21 cellular contexts compared by ENCODE assay signal in the genomic region with DNA sequence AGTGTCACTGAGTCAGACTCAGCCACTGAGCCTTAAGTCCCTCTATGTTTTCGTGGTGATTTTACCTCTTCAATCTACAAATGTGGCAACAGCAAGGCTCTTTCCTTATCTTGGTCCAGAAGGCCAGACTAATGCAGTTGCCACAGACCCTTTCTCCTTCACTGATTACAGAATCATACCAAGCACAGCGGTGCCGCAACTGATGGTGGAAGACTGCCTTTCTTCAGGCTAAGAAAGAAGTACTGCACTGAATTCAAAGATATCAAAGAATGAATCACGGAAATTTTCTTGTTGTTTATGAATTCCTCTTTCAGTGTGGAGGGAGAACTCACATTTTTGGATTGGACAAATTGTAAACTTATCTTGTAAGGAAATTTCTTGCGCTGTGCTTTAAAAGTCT. TPM values are rescaled to one million over a fixed set of nuclear protein-coding genes. Genes with fewer than 3 reads are reported as not detected.
A peak's percentile ranks its signal among the peaks of the same experiment; 100 is the strongest.
DNase-seq lines count a peak whose midpoint lies in the region; ATAC-seq and TF ChIP-seq lines count a peak whose summit lies in the region.
"Had no signal": no experiment of that assay in that cellular context is flagged by ENCODE, and none has a peak within 500 bp of the region (broad histone marks: within the 10 kb centered on the region; RNA-seq: fewer than 3 reads in every experiment).

No MANE protein-coding gene starts in this region.

- no peak overlapping the region for H3K4me3 ChIP-seq in gastroesophageal sphincter
- H3K4me3 ChIP-seq in CD4-positive, alpha-beta memory T cell (ENCODE audit: low read length in 2 of 2): no peak overlapping the region
- H3K4me3 ChIP-seq: suprapubic skin had no signal

- peaks cover under 1% of the 10 kb centered on the region for H3K36me3 Mint-ChIP-seq in activated naive CD8-positive, alpha-beta T cell
- peaks cover 7% of the 10 kb centered on the region for H3K36me3 Mint-ChIP-seq in activated naive CD8-positive, alpha-beta T cell treated with anti-CD3 and anti-CD28 coated beads for 36 hours
- H3K36me3 Mint-ChIP-seq in activated T-helper 1 cell treated with anti-CD3 and anti-CD28 coated beads, Interleukin-12 subunit alpha, Interleukin-12 subunit beta, Interleukin-2, Interleukin-4 antibody, amounts not matched to agents 30 ng/mL and 10 ng/mL and 1 ng/mL, durations not matched to agents 14 hours and 24 hours and 36 hours (ENCODE audit: low read depth): peaks cover 13% of the 10 kb centered on the region
- H3K36me3 Mint-ChIP-seq in progenitor cell of endocrine pancreas (ENCODE audit: insufficient read depth): peaks cover 16% of the 10 kb centered on the region
- peaks cover 11 to 47% of the 10 kb centered on the region in 2 donors for H3K36me3 Mint-ChIP-seq in CD4-positive, alpha-beta memory T cell

- peaks cover 0 to 43% (median 13%) of the 10 kb centered on the region in 3 donors for H3K4me1 ChIP-seq in gastroesophageal sphincter
- peaks cover 9% of the 10 kb centered on the region for H3K4me1 ChIP-seq in CD4-positive, alpha-beta memory T cell (ENCODE audit: insufficient read depth, low read length)
- H3K4me1 ChIP-seq: suprapubic skin had no signal

- CTCF ChIA-PET in CD4-positive, alpha-beta memory T cell (lab: Charles Lee; ENCODE audit: partially characterized antibody): no interaction called here

- ATAC-seq in gastroesophageal sphincter: no peak
- no peak for ATAC-seq in GM21381 (IDR thresholded peaks at IDR 0.05; ENCODE audit: unreplicated experiment)
- ATAC-seq: activated CD4-positive, CD25-positive, alpha-beta regulatory T cell treated with anti-CD3 and anti-CD28 coated beads, Interleukin-2, amount 50 U/mL, for 24 hours; effector memory CD8-positive, alpha-beta T cell had no signal

- no peaks in the 10 kb centered on the region for H3K27me3 Mint-ChIP-seq in activated naive CD8-positive, alpha-beta T cell
- H3K27me3 Mint-ChIP-seq in activated naive CD8-positive, alpha-beta T cell treated with anti-CD3 and anti-CD28 coated beads for 36 hours: no peaks in the 10 kb centered on the region
- H3K27me3 Mint-ChIP-seq in activated T-helper 1 cell treated with anti-CD3 and anti-CD28 coated beads, Interleukin-12 subunit alpha, Interleukin-12 subunit beta, Interleukin-2, Interleukin-4 antibody, amounts not matched to agents 30 ng/mL and 10 ng/mL and 1 ng/mL, durations not matched to agents 14 hours and 24 hours and 36 hours (ENCODE audit: insufficient read depth): no peaks in the 10 kb centered on the region
- no peaks in the 10 kb centered on the region for H3K27me3 Mint-ChIP-seq in progenitor cell of endocrine pancreas
- no peaks in the 10 kb centered on the region for H3K27me3 Mint-ChIP-seq in CD4-positive, alpha-beta memory T cell
- H3K27me3 Mint-ChIP-seq: central memory CD8-positive, alpha-beta T cell; effector memory CD8-positive, alpha-beta T cell; T-helper 17 cell had no signal

- peak overlapping the region; percentile 49 to 60 (median 56) for H3K27ac ChIP-seq in gastroesophageal sphincter
- no peak overlapping the region for H3K27ac ChIP-seq in CD4-positive, alpha-beta memory T cell (ENCODE audit: low read depth, low read length)
- H3K27ac ChIP-seq: suprapubic skin had no signal

- H3K4me1 Mint-ChIP-seq in activated naive CD8-positive, alpha-beta T cell (ENCODE audit: low read depth): peaks cover 37% of the 10 kb centered on the region
- H3K4me1 Mint-ChIP-seq in activated naive CD8-positive, alpha-beta T cell treated with anti-CD3 and anti-CD28 coated beads for 36 hours: peaks cover 37% of the 10 kb centered on the region
- H3K4me1 Mint-ChIP-seq in activated T-helper 1 cell treated with anti-CD3 and anti-CD28 coated beads, Interleukin-12 subunit alpha, Interleukin-12 subunit beta, Interleukin-2, Interleukin-4 antibody, amounts not matched to agents 30 ng/mL and 10 ng/mL and 1 ng/mL, durations not matched to agents 14 hours and 24 hours and 36 hours (ENCODE audit: low read depth): peaks cover 15% of the 10 kb centered on the region
- peaks cover 14% of the 10 kb centered on the region for H3K4me1 Mint-ChIP-seq in progenitor cell of endocrine pancreas (ENCODE audit: low read depth)
- peaks cover 23 to 42% (median 28%) of the 10 kb centered on the region in 4 donors for H3K4me1 Mint-ChIP-seq in CD4-positive, alpha-beta memory T cell
- H3K4me1 Mint-ChIP-seq: H9 had no signal

- peaks cover 0 to 35% of the 10 kb centered on the region in 2 donors for H3K36me3 ChIP-seq in gastroesophageal sphincter
- H3K36me3 ChIP-seq in CD4-positive, alpha-beta memory T cell (ENCODE audit: insufficient read depth, low read length): peaks cover 8% of the 10 kb centered on the region

- no peak for DNase-seq in activated naive CD8-positive, alpha-beta T cell treated with anti-CD3 and anti-CD28 coated beads for 36 hours
- no peak for DNase-seq in activated T-helper 1 cell treated with anti-CD3 and anti-CD28 coated beads, Interleukin-12 subunit alpha, Interleukin-12 subunit beta, Interleukin-2, Interleukin-4 antibody, amounts not matched to agents 30 ng/mL and 10 ng/mL and 1 ng/mL, durations not matched to agents 14 hours and 24 hours and 36 hours (ENCODE audit: low spot score)
- DNase-seq in progenitor cell of endocrine pancreas (ENCODE audit: low spot score, unreplicated experiment) (no peak), T-helper 1 cell (no peak)
- no peak for DNase-seq in CD4-positive, alpha-beta memory T cell
- DNase-seq: activated naive CD4-positive, alpha-beta T cell treated with anti-CD3 and anti-CD28 coated beads, Interleukin-2, amount 50 U/mL, for 16 hours; Calu3; effector memory CD8-positive, alpha-beta T cell; GDM1; H9; NCI-H1436 treated with DMSO at 0.1 percent for 48 hours; NCI-H446; retina; T-helper 17 cell had no signal

- H3K4me3 Mint-ChIP-seq in activated naive CD8-positive, alpha-beta T cell: no peak overlapping the region
- no peak overlapping the region for H3K4me3 Mint-ChIP-seq in activated naive CD8-positive, alpha-beta T cell treated with anti-CD3 and anti-CD28 coated beads for 36 hours
- H3K4me3 Mint-ChIP-seq in activated T-helper 1 cell treated with anti-CD3 and anti-CD28 coated beads, Interleukin-12 subunit alpha, Interleukin-12 subunit beta, Interleukin-2, Interleukin-4 antibody, amounts not matched to agents 30 ng/mL and 10 ng/mL and 1 ng/mL, durations not matched to agents 14 hours and 24 hours and 36 hours: no peak overlapping the region
- H3K4me3 Mint-ChIP-seq in progenitor cell of endocrine pancreas (ENCODE audit: low read depth): no peak overlapping the region
- no peak overlapping the region for H3K4me3 Mint-ChIP-seq in CD4-positive, alpha-beta memory T cell
- H3K4me3 Mint-ChIP-seq: central memory CD8-positive, alpha-beta T cell; effector memory CD8-positive, alpha-beta T cell; H9; nephron; T-helper 17 cell had no signal

- intact Hi-C loops in activated T-helper 1 cell treated with anti-CD3 and anti-CD28 coated beads, Interleukin-12 subunit alpha, Interleukin-12 subunit beta, Interleukin-2, Interleukin-4 antibody, amounts not matched to agents 30 ng/mL and 10 ng/mL and 1 ng/mL, durations not matched to agents 14 hours and 24 hours and 36 hours (cut with micrococcal nuclease): no loop called here
- intact Hi-C loops in CD4-positive, alpha-beta memory T cell (cut with micrococcal nuclease): no loop called here

- TF ChIP-seq EP300 in gastroesophageal sphincter (IDR thresholded peaks at IDR 0.05): no peak

- no peaks in the 10 kb centered on the region for H3K9me3 ChIP-seq in gastroesophageal sphincter
- no peaks in the 10 kb centered on the region for H3K9me3 ChIP-seq in CD4-positive, alpha-beta memory T cell (ENCODE audit: control insufficient read depth in 1 of 2, low read length in 2 of 2)
- H3K9me3 ChIP-seq: suprapubic skin had no signal

- POLR2A ChIA-PET in CD4-positive, alpha-beta memory T cell (lab: Charles Lee; ENCODE audit: partially characterized antibody): no interaction called here

- H3K27me3 ChIP-seq in gastroesophageal sphincter: no peaks in the 10 kb centered on the region
- H3K27me3 ChIP-seq in CD4-positive, alpha-beta memory T cell (ENCODE audit: insufficient read depth, low read length): no peaks in the 10 kb centered on the region
- H3K27me3 ChIP-seq: suprapubic skin had no signal

- no peak for TF ChIP-seq POLR2A in gastroesophageal sphincter (IDR thresholded peaks at IDR 0.05)

- TF ChIP-seq CTCF in gastroesophageal sphincter (IDR thresholded peaks at IDR 0.05) (no peak), progenitor cell of endocrine pancreas (IDR thresholded peaks at IDR 0.05; ENCODE audit: unreplicated experiment) (no peak)

- WGBS in gastroesophageal sphincter (ENCODE audit: low coverage in 1 of 2), 2 donors: 45 to 75% methylated on average over 5 of the region's 5 CpGs

- H3K27ac Mint-ChIP-seq in activated naive CD8-positive, alpha-beta T cell: peak overlapping the region; percentile 83
- no peak overlapping the region for H3K27ac Mint-ChIP-seq in activated naive CD8-positive, alpha-beta T cell treated with anti-CD3 and anti-CD28 coated beads for 36 hours
- H3K27ac Mint-ChIP-seq in activated T-helper 1 cell treated with anti-CD3 and anti-CD28 coated beads, Interleukin-12 subunit alpha, Interleukin-12 subunit beta, Interleukin-2, Interleukin-4 antibody, amounts not matched to agents 30 ng/mL and 10 ng/mL and 1 ng/mL, durations not matched to agents 14 hours and 24 hours and 36 hours: peak overlapping the region; percentile 18
- H3K27ac Mint-ChIP-seq in progenitor cell of endocrine pancreas: peak overlapping the region; percentile 68
- peak overlapping the region in 1 of 7 donors; percentile 27 for H3K27ac Mint-ChIP-seq in CD4-positive, alpha-beta memory T cell
- H3K27ac Mint-ChIP-seq: T-helper 17 cell had no signal

- no peaks in the 10 kb centered on the region for H3K9me3 Mint-ChIP-seq in activated naive CD8-positive, alpha-beta T cell (ENCODE audit: low read depth)
- H3K9me3 Mint-ChIP-seq in activated naive CD8-positive, alpha-beta T cell treated with anti-CD3 and anti-CD28 coated beads for 36 hours: no peaks in the 10 kb centered on the region
- H3K9me3 Mint-ChIP-seq in activated T-helper 1 cell treated with anti-CD3 and anti-CD28 coated beads, Interleukin-12 subunit alpha, Interleukin-12 subunit beta, Interleukin-2, Interleukin-4 antibody, amounts not matched to agents 30 ng/mL and 10 ng/mL and 1 ng/mL, durations not matched to agents 14 hours and 24 hours and 36 hours: no peaks in the 10 kb centered on the region
- no peaks in the 10 kb centered on the region for H3K9me3 Mint-ChIP-seq in progenitor cell of endocrine pancreas (ENCODE audit: low read depth)
- no peaks in the 10 kb centered on the region for H3K9me3 Mint-ChIP-seq in CD4-positive, alpha-beta memory T cell
- H3K9me3 Mint-ChIP-seq: central memory CD8-positive, alpha-beta T cell; effector memory CD8-positive, alpha-beta T cell; nephron had no signal

RNA-seq across cellular contexts. Expression of a gene that starts 18.6 kb away (rescaled TPM):
- 10 to 100 TPM; 33.1 to 36.1 TPM for total RNA-seq in activated naive CD8-positive, alpha-beta T cell treated with anti-CD3 and anti-CD28 coated beads for 36 hours
- total RNA-seq in activated T-helper 1 cell treated with anti-CD3 and anti-CD28 coated beads, Interleukin-12 subunit alpha, Interleukin-12 subunit beta, Interleukin-2, Interleukin-4 antibody, amounts not matched to agents 30 ng/mL and 10 ng/mL and 1 ng/mL, durations not matched to agents 14 hours and 24 hours and 36 hours: 46.3 and 48.6 TPM in 2 replicates
- total RNA-seq in gastroesophageal sphincter: 10 to 100 TPM; 20.7 to 37.4 (median 27.1) TPM
- 33.8 and 38.3 TPM in 2 replicates for total RNA-seq in progenitor cell of endocrine pancreas
- total RNA-seq in CD4-positive, alpha-beta memory T cell: 10 to 100 TPM; 40.9 to 43.5 TPM
- polyA plus RNA-seq in CD4-positive, alpha-beta memory T cell: 10 to 100 TPM; 75.2 to 94.1 TPM
